In the genomic region with DNA sequence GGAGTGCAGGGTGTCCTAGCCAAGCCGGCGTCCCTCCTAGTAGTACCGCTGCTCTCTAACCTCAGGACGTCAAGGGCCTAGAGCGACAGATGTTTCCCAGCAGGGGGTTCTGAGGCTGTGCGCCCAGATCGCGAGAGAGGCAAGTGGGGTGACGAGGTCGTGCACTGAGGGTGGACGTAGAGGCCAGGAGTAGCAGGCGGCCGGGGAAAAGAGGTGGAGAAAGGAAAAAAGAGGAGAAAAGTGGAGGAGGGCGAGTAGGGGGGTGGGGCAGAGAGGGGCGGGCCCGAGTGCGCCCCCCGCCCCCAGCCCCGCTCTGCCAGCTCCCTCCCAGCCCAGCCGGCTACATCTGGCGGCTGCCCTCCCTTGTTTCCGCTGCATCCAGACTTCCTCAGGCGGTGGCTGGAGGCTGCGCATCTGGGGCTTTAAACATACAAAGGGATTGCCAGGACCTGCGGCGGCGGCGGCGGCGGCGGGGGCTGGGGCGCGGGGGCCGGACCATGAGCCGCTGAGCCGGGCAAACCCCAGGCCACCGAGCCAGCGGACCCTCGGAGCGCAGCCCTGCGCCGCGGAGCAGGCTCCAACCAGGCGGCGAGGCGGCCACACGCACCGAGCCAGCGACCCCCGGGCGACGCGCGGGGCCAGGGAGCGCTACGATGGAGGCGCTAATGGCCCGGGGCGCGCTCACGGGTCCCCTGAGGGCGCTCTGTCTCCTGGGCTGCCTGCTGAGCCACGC, we compare ENCODE assay signal across 8 cellular contexts. TPM values are rescaled to one million over a fixed set of nuclear protein-coding genes. Genes with fewer than 3 reads are reported as not detected.
DNase-seq lines count a peak whose midpoint lies in the region; ATAC-seq and TF ChIP-seq lines count a peak whose summit lies in the region.

A gene (plus strand): TSS at position 372 of the 733 bp plus-strand sequence. CDS start 282 bp downstream, at position 654.

- H3K4me3 ChIP-seq in fibroblast of the aortic adventitia (ENCODE audit: low read depth, low read length): peak within 1 kb of the TSS; percentile 99
- peak within 1 kb of the TSS; percentile 63 for H3K4me3 ChIP-seq in neural progenitor cell

- no peak within 1 kb of the TSS for H3K9ac ChIP-seq in neural progenitor cell

- H2AFZ ChIP-seq in neural progenitor cell (replicated peaks): peak within 1 kb of the TSS; percentile 97

- peaks cover 17% of the 10 kb centered on the region for H3K4me1 Mint-ChIP-seq in neural progenitor cell

- peak within 1 kb of the TSS; percentile 86 for H3K27ac Mint-ChIP-seq in neural progenitor cell

- H3K79me2 ChIP-seq in neural progenitor cell (ENCODE audit: low read depth): no peaks in the 10 kb centered on the region

- no peaks in the 10 kb centered on the region for H3K9me3 Mint-ChIP-seq in neural progenitor cell

- CTCF ChIA-PET in RWPE1 (lab: Yijun Ruan, JAX): interaction anchor here (0.7 kb wide), 1 partner anchor 231 kb away, joined by 5 read pairs; no protein-coding TSS in a partner anchor

- peak within 1 kb of the TSS; percentile 82 for H3K4me2 ChIP-seq in neural progenitor cell

- no peak for TF ChIP-seq CTCF in RWPE1 (conservative IDR thresholded peaks at IDR 0.05; ENCODE audit: low read depth)
- peak; percentile 5 for TF ChIP-seq CTCF in fibroblast of the aortic adventitia (IDR thresholded peaks at IDR 0.05; ENCODE audit: insufficient read depth, low read length)
- no peak for TF ChIP-seq CTCF in neural progenitor cell (IDR thresholded peaks at IDR 0.05)

- peaks cover 82% of the 10 kb centered on the region for H3K27me3 ChIP-seq in neural progenitor cell

- peaks cover 13% of the 10 kb centered on the region for H3K4me1 ChIP-seq in neural progenitor cell

- H3K9me3 ChIP-seq in neural progenitor cell (ENCODE audit: low read depth): no peaks in the 10 kb centered on the region

- no peaks in the 10 kb centered on the region for H4K20me1 ChIP-seq in neural progenitor cell (ENCODE audit: low read depth)

- H3K36me3 ChIP-seq in neural progenitor cell: no peaks in the 10 kb centered on the region

- POLR2A ChIA-PET in RWPE1 (lab: Yijun Ruan, JAX; ENCODE audit: low non-redundant PET): no interaction called here

- peaks cover 23% of the 10 kb centered on the region for H3K27me3 Mint-ChIP-seq in neural progenitor cell (ENCODE audit: insufficient read depth, low read depth)

- peak within 1 kb of the TSS; percentile 95 for H3K4me3 Mint-ChIP-seq in neural progenitor cell

- peak within 1 kb of the TSS; percentile 59 for H3K27ac ChIP-seq in RWPE1
- H3K27ac ChIP-seq in neural progenitor cell: no peak within 1 kb of the TSS

- no peak for ATAC-seq in HG03520 (IDR thresholded peaks at IDR 0.05; ENCODE audit: unreplicated experiment)

- peaks cover 16% of the 10 kb centered on the region for H3F3A ChIP-seq in neural progenitor cell (ENCODE audit: low read depth)

- DNase-seq in COR-L47 (lab: John Stamatoyannopoulos, UW): peak; percentile 15
- DNase-seq in RWPE1 (ENCODE audit: low spot score): peak; percentile 23
- DNase-seq in fibroblast of the aortic adventitia (ENCODE audit: low read depth): peak; percentile 89
- DNase-seq in neural progenitor cell (ENCODE audit: low spot score): peak; percentile 91
- DNase-seq in NCI-H1048 (lab: John Stamatoyannopoulos, UW): no peak
- no peak for DNase-seq in NCI-H226
- no peak for DNase-seq in activated CD4-positive, alpha-beta T cell treated with anti-CD3 and anti-CD28 coated beads for 1 hour

- peaks cover 7% of the 10 kb centered on the region for H3K36me3 Mint-ChIP-seq in neural progenitor cell

RNA-seq across cellular contexts. Expression of the gene that starts here (rescaled TPM):
- total RNA-seq in fibroblast of the aortic adventitia (ENCODE audit: low replicate concordance) (1,244 and 1,884 TPM in 2 replicates), neural progenitor cell (ENCODE audit: low replicate concordance) (18.3 and 23.1 TPM in 2 replicates)

Comparison
In these comparisons a context has a peak if more than half of its experiments do, and no peak if none do; other contexts are left out.
1. RNA of the gene that starts here (total RNA-seq): 1,244 to 1,884 TPM in fibroblast of the aortic adventitia; 18.3 to 23.1 TPM in neural progenitor cell; every median in the first group is over 10 times any median in the second.
2. DNase-seq: peak in COR-L47 (single experiment), RWPE1 (single experiment), fibroblast of the aortic adventitia (single experiment) and neural progenitor cell (single experiment); none in NCI-H1048 (single experiment), NCI-H226 (single experiment) and activated CD4-positive, alpha-beta T cell treated with anti-CD3 and anti-CD28 coated beads for 1 hour (single experiment).